ENCODE assay signal across 1 cellular context in genomic region chr11:58618215-58618614, GRCh38.
TF ChIP-seq lines count a peak whose summit lies in the region.

No MANE protein-coding gene starts in this region.

TF ChIP-seq in SK-N-SH, 30 proteins besides CTCF, POLR2A, EP300 and RAD21 (continued from another document):
- no peak for TF ChIP-seq USF1 (IDR thresholded peaks at IDR 0.05; ENCODE audit: borderline replicate concordance, low read depth)
- no peak for TF ChIP-seq GATA2 (CRISPR knock-in tag; IDR thresholded peaks at IDR 0.05)
- no peak for TF ChIP-seq NRF1 (IDR thresholded peaks at IDR 0.05; ENCODE audit: low read depth, low read length)
- no peak for TF ChIP-seq FOXM1 (IDR thresholded peaks at IDR 0.05; ENCODE audit: low read depth)
- TF ChIP-seq GABPA (IDR thresholded peaks at IDR 0.05; ENCODE audit: low read depth): no peak
- no peak for TF ChIP-seq POLR2AphosphoS5 (IDR thresholded peaks at IDR 0.05; ENCODE audit: low read depth, low read length)
- TF ChIP-seq MXI1 (IDR thresholded peaks at IDR 0.05; ENCODE audit: low read depth, low read length): no peak
- no peak for TF ChIP-seq PBX3 (IDR thresholded peaks at IDR 0.05)
- TF ChIP-seq SMC3 (IDR thresholded peaks at IDR 0.05; ENCODE audit: low read depth, low read length): no peak
- no peak for TF ChIP-seq NFIC (IDR thresholded peaks at IDR 0.05; ENCODE audit: borderline replicate concordance)
- no peak for TF ChIP-seq RFX5 (IDR thresholded peaks at IDR 0.05; ENCODE audit: low read length)
